In the genomic region with DNA sequence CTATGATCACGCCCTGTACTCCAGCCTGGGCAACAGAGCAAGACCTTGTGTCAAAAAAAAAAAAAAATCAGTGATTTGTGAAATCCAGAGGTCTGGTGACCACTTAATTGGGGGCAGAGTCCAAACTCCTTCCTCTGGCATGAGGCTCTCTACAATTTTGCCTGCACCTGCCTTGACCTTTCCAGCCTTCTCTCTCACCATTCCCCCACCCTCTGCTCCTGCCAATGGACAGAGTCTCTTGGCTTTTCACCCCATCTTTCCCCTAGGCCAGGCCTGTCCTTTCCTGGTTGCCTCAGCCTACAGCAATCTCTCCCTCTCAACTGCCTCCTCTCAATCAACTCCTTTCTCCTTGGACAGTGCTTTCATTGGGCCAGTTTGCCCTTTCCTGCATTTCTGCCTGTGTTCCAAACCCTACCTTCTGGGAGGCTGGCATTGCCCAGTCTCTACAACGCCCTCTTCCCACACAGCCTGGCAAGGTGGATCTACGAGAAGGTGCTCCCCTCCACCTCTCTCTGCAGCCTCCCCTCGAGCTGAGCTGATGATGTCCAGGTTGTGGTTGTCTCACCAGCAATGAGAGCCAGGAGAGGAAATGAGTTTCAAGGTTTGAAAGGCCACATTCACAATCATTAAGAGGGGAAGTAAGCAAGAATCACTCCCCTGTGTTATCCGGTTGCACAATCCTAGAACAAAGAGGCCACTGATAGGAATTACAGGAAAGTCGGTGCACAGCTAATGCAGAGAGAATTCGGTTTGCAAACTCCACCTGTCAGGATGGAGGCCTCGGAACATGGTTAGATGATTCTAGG, we compare ENCODE assay signal across 11 cellular contexts. TPM values are rescaled to one million over a fixed set of nuclear protein-coding genes. Genes with fewer than 3 reads are reported as not detected.
DNase-seq lines count a peak whose midpoint lies in the region; ATAC-seq and TF ChIP-seq lines count a peak whose summit lies in the region.
"Had no signal": no experiment of that assay in that cellular context is flagged by ENCODE, and none has a peak within 500 bp of the region (broad histone marks: within the 10 kb centered on the region; RNA-seq: fewer than 3 reads in every experiment).

No MANE protein-coding gene starts in this region.

- H3K9ac ChIP-seq in mucosa of rectum (ENCODE audit: low read depth in 1 of 2, low read length in 2 of 2) = peak overlapping the region in 1 of 2 donors; percentile 20

- TF ChIP-seq CTCF in Peyer's patch (IDR thresholded peaks at IDR 0.05) (peak in 1 of 6 experiments; percentile 14), epithelial cell of esophagus (IDR thresholded peaks at IDR 0.05; ENCODE audit: insufficient read depth, low read depth, low read length, missing control alignments) (no peak)

- no peaks in the 10 kb centered on the region for H3K27me3 ChIP-seq in Peyer's patch
- no peaks in the 10 kb centered on the region for H3K27me3 ChIP-seq in mucosa of rectum (ENCODE audit: control insufficient read depth in 2 of 2, insufficient read depth in 2 of 2, low read length in 2 of 2)
- H3K27me3 ChIP-seq: gastrocnemius medialis had no signal

- peaks cover 0 to 20% (median 0%) of the 10 kb centered on the region in 4 donors for H3K4me1 ChIP-seq in Peyer's patch
- H3K4me1 ChIP-seq in mucosa of rectum (ENCODE audit: control insufficient read depth in 2 of 2, insufficient read depth in 2 of 2, low read length in 2 of 2) = peaks cover 0 to 12% of the 10 kb centered on the region in 2 donors
- H3K4me1 ChIP-seq: gastrocnemius medialis had no signal

- H3K36me3 ChIP-seq in Peyer's patch (no peaks in the 10 kb centered on the region), mucosa of rectum (ENCODE audit: control insufficient read depth in 2 of 2, insufficient read depth in 2 of 2, low read length in 2 of 2) (no peaks in the 10 kb centered on the region)
- H3K36me3 ChIP-seq: gastrocnemius medialis had no signal

- no peak for TF ChIP-seq POLR2A in Peyer's patch (IDR thresholded peaks at IDR 0.05)

- ATAC-seq in GM18868 (IDR thresholded peaks at IDR 0.05; ENCODE audit: unreplicated experiment) = no peak
- ATAC-seq: activated CD8-positive, alpha-beta T cell treated with anti-CD3 and anti-CD28 coated beads for 36 hours; gastrocnemius medialis had no signal

- H3K9me3 ChIP-seq in Peyer's patch = no peaks in the 10 kb centered on the region
- H3K9me3 ChIP-seq in mucosa of rectum (ENCODE audit: control insufficient read depth in 2 of 2, low read length in 2 of 2) = no peaks in the 10 kb centered on the region
- H3K9me3 ChIP-seq: gastrocnemius medialis had no signal

- peak overlapping the region in 3 of 4 donors; percentile 57 to 87 (median 73) for H3K27ac ChIP-seq in Peyer's patch
- peak overlapping the region; percentile 35 to 70 for H3K27ac ChIP-seq in mucosa of rectum (ENCODE audit: low read depth in 2 of 2, low read length in 2 of 2)
- H3K27ac ChIP-seq: gastrocnemius medialis had no signal

- DNase-seq in GF-D8 (lab: John Stamatoyannopoulos, UW) (peak; percentile 4), Peyer's patch (peak in 1 of 3 donors; percentile 51), epithelial cell of esophagus (ENCODE audit: low read depth) (peak; percentile 93), NCI-H82 (lab: John Stamatoyannopoulos, UW) (no peak), iPS-NIHi11 (ENCODE audit: low spot score) (no peak), DMS79 treated with DMSO at 0.1 percent for 48 hours (lab: John Stamatoyannopoulos, UW) (no peak)
- DNase-seq: activated CD8-positive, alpha-beta T cell treated with anti-CD3 and anti-CD28 coated beads for 36 hours; CD4-positive, alpha-beta T cell; gastrocnemius medialis had no signal

- H3K4me3 ChIP-seq in Peyer's patch = no peak overlapping the region
- H3K4me3 ChIP-seq in epithelial cell of esophagus (ENCODE audit: low read length) = no peak overlapping the region
- H3K4me3 ChIP-seq in mucosa of rectum (ENCODE audit: low read length in 2 of 2) = no peak overlapping the region
- H3K4me3 ChIP-seq: gastrocnemius medialis had no signal

RNA-seq across cellular contexts. Expression of gene NPAS2, which starts 39.5 kb away (rescaled TPM):
- 10 to 100 TPM; 29.7 to 99.5 (median 95.5) TPM for total RNA-seq in Peyer's patch

Comparison
In these comparisons a context has a peak if more than half of its experiments do, and no peak if none do; other contexts are left out.
1. DNase-seq: peak in GF-D8 (single experiment) and epithelial cell of esophagus (single experiment); none in NCI-H82 (single experiment), iPS-NIHi11 (single experiment) and DMS79 treated with DMSO at 0.1 percent for 48 hours (single experiment).